1 cellular context compared by ENCODE assay signal in genomic region chr5:151225475-151225874, GRCh38.
TF ChIP-seq lines count a peak whose summit lies in the region.

No MANE protein-coding gene starts in this region.

TF ChIP-seq in A549, 52 proteins besides CTCF, POLR2A, EP300 and RAD21:
- TF ChIP-seq EHMT2 (IDR thresholded peaks at IDR 0.05; ENCODE audit: low read depth) (no peak), MAFK (IDR thresholded peaks at IDR 0.05; ENCODE audit: partially characterized antibody) (peak; percentile 47)
